In the genomic region with DNA sequence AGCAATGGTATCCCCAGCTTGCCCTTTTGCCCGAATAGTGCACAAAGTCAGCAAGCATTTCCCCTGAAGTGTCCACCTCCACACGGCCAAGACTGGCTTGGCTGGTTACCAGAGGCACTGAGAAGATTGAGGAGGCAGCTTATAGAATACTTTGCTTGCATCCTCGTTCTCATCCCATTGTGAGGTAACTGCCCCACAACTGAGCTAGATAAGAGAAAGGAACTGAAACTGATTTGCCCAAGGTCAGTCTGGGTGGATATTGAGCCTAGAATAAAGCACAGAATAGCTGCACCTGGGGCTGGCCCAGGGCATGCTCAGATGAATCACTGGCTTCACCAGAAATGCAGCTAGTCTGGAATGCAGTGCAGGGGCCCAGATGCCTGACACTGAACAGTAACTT, we compare ENCODE assay signal across 1 cellular context.
A peak's percentile ranks its signal among the peaks of the same experiment; 100 is the strongest.
TF ChIP-seq lines count a peak whose summit lies in the region.

No MANE protein-coding gene starts in this region.

TF ChIP-seq in HepG2, 621 proteins besides CTCF, POLR2A, EP300 and RAD21 (continued from another document and continues in another):
- TF ChIP-seq PITX1 (CRISPR knock-in tag; IDR thresholded peaks at IDR 0.05), result no peak
- no peak for TF ChIP-seq ZNF598 (CRISPR knock-in tag; IDR thresholded peaks at IDR 0.05; ENCODE audit: borderline replicate concordance)
- TF ChIP-seq NFIC (IDR thresholded peaks at IDR 0.05; ENCODE audit: low read length), result no peak
- TF ChIP-seq ZNF3 (CRISPR knock-in tag; IDR thresholded peaks at IDR 0.05), result no peak
- TF ChIP-seq, protein P1, sequence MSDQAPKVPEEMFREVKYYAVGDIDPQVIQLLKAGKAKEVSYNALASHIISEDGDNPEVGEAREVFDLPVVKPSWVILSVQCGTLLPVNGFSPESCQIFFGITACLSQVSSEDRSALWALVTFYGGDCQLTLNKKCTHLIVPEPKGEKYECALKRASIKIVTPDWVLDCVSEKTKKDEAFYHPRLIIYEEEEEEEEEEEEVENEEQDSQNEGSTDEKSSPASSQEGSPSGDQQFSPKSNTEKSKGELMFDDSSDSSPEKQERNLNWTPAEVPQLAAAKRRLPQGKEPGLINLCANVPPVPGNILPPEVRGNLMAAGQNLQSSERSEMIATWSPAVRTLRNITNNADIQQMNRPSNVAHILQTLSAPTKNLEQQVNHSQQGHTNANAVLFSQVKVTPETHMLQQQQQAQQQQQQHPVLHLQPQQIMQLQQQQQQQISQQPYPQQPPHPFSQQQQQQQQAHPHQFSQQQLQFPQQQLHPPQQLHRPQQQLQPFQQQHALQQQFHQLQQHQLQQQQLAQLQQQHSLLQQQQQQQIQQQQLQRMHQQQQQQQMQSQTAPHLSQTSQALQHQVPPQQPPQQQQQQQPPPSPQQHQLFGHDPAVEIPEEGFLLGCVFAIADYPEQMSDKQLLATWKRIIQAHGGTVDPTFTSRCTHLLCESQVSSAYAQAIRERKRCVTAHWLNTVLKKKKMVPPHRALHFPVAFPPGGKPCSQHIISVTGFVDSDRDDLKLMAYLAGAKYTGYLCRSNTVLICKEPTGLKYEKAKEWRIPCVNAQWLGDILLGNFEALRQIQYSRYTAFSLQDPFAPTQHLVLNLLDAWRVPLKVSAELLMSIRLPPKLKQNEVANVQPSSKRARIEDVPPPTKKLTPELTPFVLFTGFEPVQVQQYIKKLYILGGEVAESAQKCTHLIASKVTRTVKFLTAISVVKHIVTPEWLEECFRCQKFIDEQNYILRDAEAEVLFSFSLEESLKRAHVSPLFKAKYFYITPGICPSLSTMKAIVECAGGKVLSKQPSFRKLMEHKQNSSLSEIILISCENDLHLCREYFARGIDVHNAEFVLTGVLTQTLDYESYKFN (CRISPR knock-in tag; conservative IDR thresholded peaks at IDR 0.05), result peak; percentile 57
- TF ChIP-seq, protein P2, sequence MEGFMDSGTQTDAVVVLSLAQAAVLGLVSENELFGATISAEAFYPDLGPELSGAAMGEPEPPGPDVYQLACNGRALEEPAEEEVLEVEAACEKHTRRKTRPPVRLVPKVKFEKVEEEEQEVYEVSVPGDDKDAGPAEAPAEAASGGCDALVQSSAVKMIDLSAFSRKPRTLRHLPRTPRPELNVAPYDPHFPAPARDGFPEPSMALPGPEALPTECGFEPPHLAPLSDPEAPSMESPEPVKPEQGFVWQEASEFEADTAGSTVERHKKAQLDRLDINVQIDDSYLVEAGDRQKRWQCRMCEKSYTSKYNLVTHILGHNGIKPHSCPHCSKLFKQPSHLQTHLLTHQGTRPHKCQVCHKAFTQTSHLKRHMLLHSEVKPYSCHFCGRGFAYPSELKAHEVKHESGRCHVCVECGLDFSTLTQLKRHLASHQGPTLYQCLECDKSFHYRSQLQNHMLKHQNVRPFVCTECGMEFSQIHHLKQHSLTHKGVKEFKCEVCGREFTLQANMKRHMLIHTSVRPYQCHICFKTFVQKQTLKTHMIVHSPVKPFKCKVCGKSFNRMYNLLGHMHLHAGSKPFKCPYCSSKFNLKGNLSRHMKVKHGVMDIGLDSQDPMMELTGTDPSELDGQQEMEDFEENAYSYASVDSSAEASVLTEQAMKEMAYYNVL (CRISPR knock-in tag; IDR thresholded peaks at IDR 0.05; ENCODE audit: borderline replicate concordance), result peak; percentile 55; the same call in 1 of the 2 replicates
- peak; percentile 63 for TF ChIP-seq MED1 (CRISPR knock-in tag; IDR thresholded peaks at IDR 0.05)
- no peak for TF ChIP-seq ZSCAN30 (CRISPR knock-in tag; IDR thresholded peaks at IDR 0.05)
- TF ChIP-seq, protein P3, sequence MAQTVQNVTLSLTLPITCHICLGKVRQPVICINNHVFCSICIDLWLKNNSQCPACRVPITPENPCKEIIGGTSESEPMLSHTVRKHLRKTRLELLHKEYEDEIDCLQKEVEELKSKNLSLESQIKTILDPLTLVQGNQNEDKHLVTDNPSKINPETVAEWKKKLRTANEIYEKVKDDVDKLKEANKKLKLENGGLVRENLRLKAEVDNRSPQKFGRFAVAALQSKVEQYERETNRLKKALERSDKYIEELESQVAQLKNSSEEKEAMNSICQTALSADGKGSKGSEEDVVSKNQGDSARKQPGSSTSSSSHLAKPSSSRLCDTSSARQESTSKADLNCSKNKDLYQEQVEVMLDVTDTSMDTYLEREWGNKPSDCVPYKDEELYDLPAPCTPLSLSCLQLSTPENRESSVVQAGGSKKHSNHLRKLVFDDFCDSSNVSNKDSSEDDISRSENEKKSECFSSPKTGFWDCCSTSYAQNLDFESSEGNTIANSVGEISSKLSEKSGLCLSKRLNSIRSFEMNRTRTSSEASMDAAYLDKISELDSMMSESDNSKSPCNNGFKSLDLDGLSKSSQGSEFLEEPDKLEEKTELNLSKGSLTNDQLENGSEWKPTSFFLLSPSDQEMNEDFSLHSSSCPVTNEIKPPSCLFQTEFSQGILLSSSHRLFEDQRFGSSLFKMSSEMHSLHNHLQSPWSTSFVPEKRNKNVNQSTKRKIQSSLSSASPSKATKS (CRISPR knock-in tag; IDR thresholded peaks at IDR 0.05), result no peak
- TF ChIP-seq TOPORS (CRISPR knock-in tag; IDR thresholded peaks at IDR 0.05), result no peak
- TF ChIP-seq ZNF766 (CRISPR knock-in tag; IDR thresholded peaks at IDR 0.05; ENCODE audit: borderline replicate concordance), result no peak
- TF ChIP-seq SIN3B (IDR thresholded peaks at IDR 0.05; ENCODE audit: low read length), result no peak
- TF ChIP-seq, protein P4, sequence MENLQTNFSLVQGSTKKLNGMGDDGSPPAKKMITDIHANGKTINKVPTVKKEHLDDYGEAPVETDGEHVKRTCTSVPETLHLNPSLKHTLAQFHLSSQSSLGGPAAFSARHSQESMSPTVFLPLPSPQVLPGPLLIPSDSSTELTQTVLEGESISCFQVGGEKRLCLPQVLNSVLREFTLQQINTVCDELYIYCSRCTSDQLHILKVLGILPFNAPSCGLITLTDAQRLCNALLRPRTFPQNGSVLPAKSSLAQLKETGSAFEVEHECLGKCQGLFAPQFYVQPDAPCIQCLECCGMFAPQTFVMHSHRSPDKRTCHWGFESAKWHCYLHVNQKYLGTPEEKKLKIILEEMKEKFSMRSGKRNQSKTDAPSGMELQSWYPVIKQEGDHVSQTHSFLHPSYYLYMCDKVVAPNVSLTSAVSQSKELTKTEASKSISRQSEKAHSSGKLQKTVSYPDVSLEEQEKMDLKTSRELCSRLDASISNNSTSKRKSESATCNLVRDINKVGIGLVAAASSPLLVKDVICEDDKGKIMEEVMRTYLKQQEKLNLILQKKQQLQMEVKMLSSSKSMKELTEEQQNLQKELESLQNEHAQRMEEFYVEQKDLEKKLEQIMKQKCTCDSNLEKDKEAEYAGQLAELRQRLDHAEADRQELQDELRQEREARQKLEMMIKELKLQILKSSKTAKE (CRISPR knock-in tag; IDR thresholded peaks at IDR 0.05; ENCODE audit: borderline replicate concordance), result no peak
- TF ChIP-seq, protein P5, sequence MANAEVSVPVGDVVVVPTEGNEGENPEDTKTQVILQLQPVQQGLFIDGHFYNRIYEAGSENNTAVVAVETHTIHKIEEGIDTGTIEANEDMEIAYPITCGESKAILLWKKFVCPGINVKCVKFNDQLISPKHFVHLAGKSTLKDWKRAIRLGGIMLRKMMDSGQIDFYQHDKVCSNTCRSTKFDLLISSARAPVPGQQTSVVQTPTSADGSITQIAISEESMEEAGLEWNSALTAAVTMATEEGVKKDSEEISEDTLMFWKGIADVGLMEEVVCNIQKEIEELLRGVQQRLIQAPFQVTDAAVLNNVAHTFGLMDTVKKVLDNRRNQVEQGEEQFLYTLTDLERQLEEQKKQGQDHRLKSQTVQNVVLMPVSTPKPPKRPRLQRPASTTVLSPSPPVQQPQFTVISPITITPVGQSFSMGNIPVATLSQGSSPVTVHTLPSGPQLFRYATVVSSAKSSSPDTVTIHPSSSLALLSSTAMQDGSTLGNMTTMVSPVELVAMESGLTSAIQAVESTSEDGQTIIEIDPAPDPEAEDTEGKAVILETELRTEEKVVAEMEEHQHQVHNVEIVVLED (CRISPR knock-in tag; IDR thresholded peaks at IDR 0.05; ENCODE audit: borderline replicate concordance), result no peak
- no peak for TF ChIP-seq BRCA1 (CRISPR knock-in tag; IDR thresholded peaks at IDR 0.05)
- TF ChIP-seq JDP2 (CRISPR knock-in tag; IDR thresholded peaks at IDR 0.05; ENCODE audit: borderline replicate concordance), result no peak
- no peak for TF ChIP-seq ZNF10 (CRISPR knock-in tag; IDR thresholded peaks at IDR 0.05; ENCODE audit: borderline replicate concordance, low read depth)
- no peak for TF ChIP-seq ZNF816 (CRISPR knock-in tag; IDR thresholded peaks at IDR 0.05; ENCODE audit: borderline replicate concordance)
- 0 out of 2 replicates have a peak, but pooled peaks have one; percentile 21 for TF ChIP-seq ZFP36L1 (CRISPR knock-in tag; IDR thresholded peaks at IDR 0.05)
- no peak for TF ChIP-seq RELA (CRISPR knock-in tag; IDR thresholded peaks at IDR 0.05)
- no peak for TF ChIP-seq NFE2L1 (CRISPR knock-in tag; IDR thresholded peaks at IDR 0.05; ENCODE audit: borderline replicate concordance)
- no peak for TF ChIP-seq CC2D1A (CRISPR knock-in tag; IDR thresholded peaks at IDR 0.05)
- TF ChIP-seq POGZ (CRISPR knock-in tag; IDR thresholded peaks at IDR 0.05), result peak; percentile 57
- TF ChIP-seq SCMH1 (CRISPR knock-in tag; IDR thresholded peaks at IDR 0.05; ENCODE audit: borderline replicate concordance), result no peak
- peak; percentile 13; the same call in 1 of the 2 replicates for TF ChIP-seq MIXL1 (CRISPR knock-in tag; IDR thresholded peaks at IDR 0.05)
- peak; percentile 61; the same call in 1 of the 2 replicates for TF ChIP-seq MEF2D (CRISPR knock-in tag; IDR thresholded peaks at IDR 0.05)
- TF ChIP-seq, protein P6, sequence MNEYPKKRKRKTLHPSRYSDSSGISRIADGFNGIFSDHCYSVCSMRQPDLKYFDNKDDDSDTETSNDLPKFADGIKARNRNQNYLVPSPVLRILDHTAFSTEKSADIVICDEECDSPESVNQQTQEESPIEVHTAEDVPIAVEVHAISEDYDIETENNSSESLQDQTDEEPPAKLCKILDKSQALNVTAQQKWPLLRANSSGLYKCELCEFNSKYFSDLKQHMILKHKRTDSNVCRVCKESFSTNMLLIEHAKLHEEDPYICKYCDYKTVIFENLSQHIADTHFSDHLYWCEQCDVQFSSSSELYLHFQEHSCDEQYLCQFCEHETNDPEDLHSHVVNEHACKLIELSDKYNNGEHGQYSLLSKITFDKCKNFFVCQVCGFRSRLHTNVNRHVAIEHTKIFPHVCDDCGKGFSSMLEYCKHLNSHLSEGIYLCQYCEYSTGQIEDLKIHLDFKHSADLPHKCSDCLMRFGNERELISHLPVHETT (CRISPR knock-in tag; conservative IDR thresholded peaks at IDR 0.05), result no peak
- TF ChIP-seq, protein P7, sequence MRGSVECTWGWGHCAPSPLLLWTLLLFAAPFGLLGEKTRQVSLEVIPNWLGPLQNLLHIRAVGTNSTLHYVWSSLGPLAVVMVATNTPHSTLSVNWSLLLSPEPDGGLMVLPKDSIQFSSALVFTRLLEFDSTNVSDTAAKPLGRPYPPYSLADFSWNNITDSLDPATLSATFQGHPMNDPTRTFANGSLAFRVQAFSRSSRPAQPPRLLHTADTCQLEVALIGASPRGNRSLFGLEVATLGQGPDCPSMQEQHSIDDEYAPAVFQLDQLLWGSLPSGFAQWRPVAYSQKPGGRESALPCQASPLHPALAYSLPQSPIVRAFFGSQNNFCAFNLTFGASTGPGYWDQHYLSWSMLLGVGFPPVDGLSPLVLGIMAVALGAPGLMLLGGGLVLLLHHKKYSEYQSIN (CRISPR knock-in tag; IDR thresholded peaks at IDR 0.05; ENCODE audit: borderline replicate concordance), result no peak
- TF ChIP-seq, protein P8, sequence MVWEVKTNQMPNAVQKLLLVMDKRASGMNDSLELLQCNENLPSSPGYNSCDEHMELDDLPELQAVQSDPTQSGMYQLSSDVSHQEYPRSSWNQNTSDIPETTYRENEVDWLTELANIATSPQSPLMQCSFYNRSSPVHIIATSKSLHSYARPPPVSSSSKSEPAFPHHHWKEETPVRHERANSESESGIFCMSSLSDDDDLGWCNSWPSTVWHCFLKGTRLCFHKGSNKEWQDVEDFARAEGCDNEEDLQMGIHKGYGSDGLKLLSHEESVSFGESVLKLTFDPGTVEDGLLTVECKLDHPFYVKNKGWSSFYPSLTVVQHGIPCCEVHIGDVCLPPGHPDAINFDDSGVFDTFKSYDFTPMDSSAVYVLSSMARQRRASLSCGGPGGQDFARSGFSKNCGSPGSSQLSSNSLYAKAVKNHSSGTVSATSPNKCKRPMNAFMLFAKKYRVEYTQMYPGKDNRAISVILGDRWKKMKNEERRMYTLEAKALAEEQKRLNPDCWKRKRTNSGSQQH (CRISPR knock-in tag; IDR thresholded peaks at IDR 0.05; ENCODE audit: low read depth), result no peak
- TF ChIP-seq ZBTB7A (CRISPR knock-in tag; IDR thresholded peaks at IDR 0.05), result no peak
- TF ChIP-seq SAP130 (CRISPR knock-in tag; IDR thresholded peaks at IDR 0.05; ENCODE audit: low read depth), result peak; percentile 68
- TF ChIP-seq IRX3 (CRISPR knock-in tag; IDR thresholded peaks at IDR 0.05; ENCODE audit: borderline replicate concordance, low read depth), result no peak
- no peak for TF ChIP-seq MED8 (CRISPR knock-in tag; IDR thresholded peaks at IDR 0.05; ENCODE audit: insufficient replicate concordance)
- no peak for TF ChIP-seq ZNF333 (CRISPR knock-in tag; IDR thresholded peaks at IDR 0.05; ENCODE audit: borderline replicate concordance)
- no peak for TF ChIP-seq HOXA7 (CRISPR knock-in tag; IDR thresholded peaks at IDR 0.05)
- no peak for TF ChIP-seq MYC (CRISPR knock-in tag; IDR thresholded peaks at IDR 0.05; ENCODE audit: borderline replicate concordance)
- TF ChIP-seq KLF6 (CRISPR knock-in tag; IDR thresholded peaks at IDR 0.05), result no peak
- TF ChIP-seq YEATS2 (CRISPR knock-in tag; IDR thresholded peaks at IDR 0.05; ENCODE audit: borderline replicate concordance), result no peak
- TF ChIP-seq NR2F6 (IDR thresholded peaks at IDR 0.05), result no peak
- no peak for TF ChIP-seq NR2F6 (CRISPR knock-in tag; IDR thresholded peaks at IDR 0.05)
- no peak for TF ChIP-seq TGIF2 (CRISPR knock-in tag; IDR thresholded peaks at IDR 0.05)
- no peak for TF ChIP-seq RAD51 (IDR thresholded peaks at IDR 0.05; ENCODE audit: borderline replicate concordance)
- TF ChIP-seq SMAD3 (CRISPR knock-in tag; IDR thresholded peaks at IDR 0.05), result peak; percentile 35; the same call in 1 of the 2 replicates
- 0 out of 2 replicates have a peak, but pooled peaks have one; percentile 44 for TF ChIP-seq ZNF230 (CRISPR knock-in tag; IDR thresholded peaks at IDR 0.05)
- TF ChIP-seq TEAD3 (CRISPR knock-in tag; optimal IDR thresholded peaks at IDR 0.05; ENCODE audit: borderline replicate concordance), result peak; percentile 94
- TF ChIP-seq ZNF143 (CRISPR knock-in tag; IDR thresholded peaks at IDR 0.05), result no peak
- TF ChIP-seq DR1 (CRISPR knock-in tag; IDR thresholded peaks at IDR 0.05), result no peak
- TF ChIP-seq STAT5B (CRISPR knock-in tag; IDR thresholded peaks at IDR 0.05), result no peak
- no peak for TF ChIP-seq ZMAT3 (CRISPR knock-in tag; conservative IDR thresholded peaks at IDR 0.05)
